12 cellular contexts compared by ENCODE assay signal in the genomic region with DNA sequence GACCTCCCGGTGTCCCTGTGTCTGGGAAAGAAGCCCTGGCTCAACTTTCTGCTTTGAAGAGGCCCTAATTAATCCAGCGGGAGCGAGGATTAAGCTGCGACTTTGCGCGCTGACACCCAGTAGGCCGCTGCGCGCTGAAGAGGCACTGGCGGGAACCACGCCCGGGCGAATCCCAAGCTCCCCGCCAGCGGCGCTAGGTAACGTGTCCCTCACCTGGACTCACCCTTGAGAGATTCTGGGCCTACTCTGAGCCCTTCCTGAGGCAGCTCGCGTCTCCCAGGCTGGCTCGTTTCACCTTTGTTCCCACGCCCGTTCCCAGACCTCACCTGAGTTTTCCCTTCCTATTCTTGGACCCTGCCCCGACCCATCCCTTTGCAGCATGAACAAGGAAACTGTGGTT. TPM values are rescaled to one million over a fixed set of nuclear protein-coding genes. Genes with fewer than 3 reads are reported as not detected.
DNase-seq lines count a peak whose midpoint lies in the region; ATAC-seq and TF ChIP-seq lines count a peak whose summit lies in the region.
"Had no signal": no experiment of that assay in that cellular context is flagged by ENCODE, and none has a peak within 500 bp of the region (broad histone marks: within the 10 kb centered on the region; RNA-seq: fewer than 3 reads in every experiment).

No MANE protein-coding gene starts in this region.

- H3K9me3 Mint-ChIP-seq in activated B cell treated with CpG ODN at 0.5 μM for 24 hours = no peaks in the 10 kb centered on the region
- H3K9me3 Mint-ChIP-seq in natural killer cell = no peaks in the 10 kb centered on the region

- H3K4me1 Mint-ChIP-seq in activated B cell treated with CpG ODN at 0.5 μM for 24 hours (peaks cover 10% of the 10 kb centered on the region), natural killer cell (no peaks in the 10 kb centered on the region)

- peaks cover 2% of the 10 kb centered on the region for H3K27me3 ChIP-seq in foreskin keratinocyte

- CTCF ChIA-PET in activated B cell treated with CpG ODN at 0.5 μM for 24 hours (lab: Charles Lee) = no interaction called here

- H3K27ac ChIP-seq in foreskin keratinocyte = no peak overlapping the region
- H3K27ac ChIP-seq: prostate gland had no signal

- TF ChIP-seq CTCF in activated B cell treated with CpG ODN at 0.5 μM for 24 hours (IDR thresholded peaks at IDR 0.05) (no peak), foreskin keratinocyte (conservative IDR thresholded peaks at IDR 0.05) (no peak), retinal pigment epithelial cell (conservative IDR thresholded peaks at IDR 0.05; ENCODE audit: low read depth, low read length) (no peak), natural killer cell (IDR thresholded peaks at IDR 0.05) (no peak)

- H3K27ac Mint-ChIP-seq in activated B cell treated with CpG ODN at 0.5 μM for 24 hours (no peak overlapping the region), natural killer cell (no peak overlapping the region)
- H3K27ac Mint-ChIP-seq: brain had no signal

- POLR2A ChIA-PET in activated B cell treated with CpG ODN at 0.5 μM for 24 hours (lab: Charles Lee) = no interaction called here

- peak; percentile 36 for ATAC-seq in GM18907 (IDR thresholded peaks at IDR 0.05; ENCODE audit: unreplicated experiment)
- ATAC-seq in activated B cell treated with CpG ODN at 0.5 μM for 24 hours (ENCODE audit: low read depth) = no peak
- ATAC-seq in foreskin keratinocyte = peak; percentile 11
- ATAC-seq in natural killer cell = no peak

- no peak for DNase-seq in activated B cell treated with CpG ODN at 0.5 μM for 24 hours
- no peak for DNase-seq in foreskin keratinocyte
- no peak for DNase-seq in retinal pigment epithelial cell (ENCODE audit: low read depth)
- no peak for DNase-seq in posterior vena cava (ENCODE audit: low spot score)
- DNase-seq in NCI-H774 (lab: John Stamatoyannopoulos, UW) = no peak
- DNase-seq in NCI-H1694 treated with DMSO at 0.1 percent for 48 hours (lab: John Stamatoyannopoulos, UW) = no peak
- no peak for DNase-seq in natural killer cell
- DNase-seq: KBM-7; stimulated activated naive CD4-positive, alpha-beta T cell treated with Interleukin-2 at 50 U/mL for 16 hours had no signal

- H3K36me3 Mint-ChIP-seq in activated B cell treated with CpG ODN at 0.5 μM for 24 hours (ENCODE audit: low read depth) (no peaks in the 10 kb centered on the region), natural killer cell (no peaks in the 10 kb centered on the region)

- H3K4me3 Mint-ChIP-seq in activated B cell treated with CpG ODN at 0.5 μM for 24 hours (peak overlapping the region; percentile 46), natural killer cell (no peak overlapping the region)
- H3K4me3 Mint-ChIP-seq: brain had no signal

- intact Hi-C loops in activated B cell treated with CpG ODN at 0.5 μM for 24 hours (cut with micrococcal nuclease) = no loop called here
- intact Hi-C loops in posterior vena cava (cut with DNase I) = no loop called here
- intact Hi-C loops in natural killer cell (cut with micrococcal nuclease) = no loop called here

- H3K4me3 ChIP-seq in retinal pigment epithelial cell (ENCODE audit: low read length) = peak overlapping the region; percentile 40
- H3K4me3 ChIP-seq: prostate gland had no signal

- peaks cover 4% of the 10 kb centered on the region for H3K4me1 ChIP-seq in foreskin keratinocyte
- H3K4me1 ChIP-seq: prostate gland had no signal

- H3K27me3 Mint-ChIP-seq in activated B cell treated with CpG ODN at 0.5 μM for 24 hours (peaks cover 10% of the 10 kb centered on the region), natural killer cell (ENCODE audit: low read depth in 2 of 2) (peaks cover 16% of the 10 kb centered on the region in 2 donors)

RNA-seq across cellular contexts. Expression of a gene that starts 0.6 kb away (rescaled TPM):
- total RNA-seq in activated B cell treated with CpG ODN at 0.5 μM for 24 hours = 0.58 and 0.76 TPM in 2 replicates
- total RNA-seq in foreskin keratinocyte = 0.07 and 0.11 TPM in 2 replicates
- polyA plus RNA-seq in foreskin keratinocyte = 0.03 and 0.06 TPM in 2 replicates
- total RNA-seq in posterior vena cava = not detected
- total RNA-seq in natural killer cell = not detected

Comparison
In these comparisons a context has a peak if more than half of its experiments do, and no peak if none do; other contexts are left out.
1. ATAC-seq: peak in GM18907 (single experiment) and foreskin keratinocyte (single experiment); none in activated B cell treated with CpG ODN at 0.5 μM for 24 hours (single experiment) and natural killer cell (0 of 3).